19 cellular contexts compared by ENCODE assay signal in genomic region chr7:44909596-44909995, GRCh38.
"Had no signal": no experiment of that assay in that cellular context is flagged by ENCODE, and none has a peak within 500 bp of the region (broad histone marks: within the 10 kb centered on the region; RNA-seq: fewer than 3 reads in every experiment).

No MANE protein-coding gene starts in this region.

- H3K9ac ChIP-seq: parathyroid adenoma had no signal

- H3K4me3 Mint-ChIP-seq: dendritic cell treated with granulocyte-macrophage colony-stimulating factor and Interleukin-4, amounts not matched to agents 40 ng/mL and 50 ng/mL, for 4 days; naive B cell; nephron; type B pancreatic cell had no signal

- H3K79me2 ChIP-seq: parathyroid adenoma had no signal

- H3K9me3 Mint-ChIP-seq: dendritic cell treated with granulocyte-macrophage colony-stimulating factor and Interleukin-4, amounts not matched to agents 40 ng/mL and 50 ng/mL, for 4 days; nephron; type B pancreatic cell had no signal

- H3K27ac Mint-ChIP-seq: dendritic cell treated with granulocyte-macrophage colony-stimulating factor and Interleukin-4, amounts not matched to agents 40 ng/mL and 50 ng/mL, for 4 days; nephron; type B pancreatic cell had no signal

- H3K36me3 ChIP-seq: right atrium auricular region had no signal

- H3K27me3 Mint-ChIP-seq: dendritic cell treated with granulocyte-macrophage colony-stimulating factor and Interleukin-4, amounts not matched to agents 40 ng/mL and 50 ng/mL, for 4 days had no signal

- H2AFZ ChIP-seq: parathyroid adenoma had no signal

- DNase-seq: foreskin keratinocyte; kidney; left cardiac atrium; left ventricle myocardium superior; mesenchymal stem cell; naive B cell; occipital lobe; psoas muscle; small intestine; stimulated activated CD4-positive, alpha-beta T cell treated with anti-CD3 and anti-CD28 coated beads, Interleukin-12 subunit alpha, Interleukin-12 subunit beta, amount 100 ng/mL, for 4 hours; stimulated activated naive CD4-positive, alpha-beta T cell treated with Interleukin-2 at 50 U/mL for 16 hours had no signal

- H3K4me3 ChIP-seq: lung, psoas muscle, right atrium auricular region had no signal

- FAIRE-seq: colon, kidney, small intestine, urothelium cell line had no signal

- H3K36me3 Mint-ChIP-seq: naive B cell, type B pancreatic cell had no signal

- H3K27me3 ChIP-seq: foreskin keratinocyte, right atrium auricular region had no signal

- H3K27ac ChIP-seq: foreskin keratinocyte, parathyroid adenoma, psoas muscle, right atrium auricular region had no signal

- H3K9me3 ChIP-seq: psoas muscle, right atrium auricular region had no signal

- H3K4me1 ChIP-seq: foreskin keratinocyte, parathyroid adenoma, psoas muscle had no signal

- ATAC-seq: foreskin keratinocyte, left cardiac atrium, left ventricle myocardium superior, psoas muscle had no signal
